ENCODE assay signal across 8 cellular contexts in genomic region chr16:30659507-30660423, GRCh38. TPM values are rescaled to one million over a fixed set of nuclear protein-coding genes. Genes with fewer than 3 reads are reported as not detected.
DNase-seq lines count a peak whose midpoint lies in the region; ATAC-seq and TF ChIP-seq lines count a peak whose summit lies in the region.

No MANE protein-coding gene starts in this region.

- H3K9me3 ChIP-seq in esophagus (ENCODE audit: control insufficient read depth in 2 of 2, insufficient read depth in 1 of 2, low read depth in 1 of 2, low read length in 1 of 2) = no peaks in the 10 kb centered on the region

- H3K36me3 ChIP-seq in BJ (ENCODE audit: control insufficient read depth, insufficient read depth, low read length) (peaks cover 33% of the 10 kb centered on the region), esophagus (ENCODE audit: control insufficient read depth in 2 of 2, insufficient read depth in 2 of 2, low read length in 1 of 2) (peaks cover 21 to 37% of the 10 kb centered on the region in 2 donors)

- H3K9me3 Mint-ChIP-seq in IgD-negative memory B cell (no peaks in the 10 kb centered on the region), nephron progenitor cell (no peaks in the 10 kb centered on the region), type B pancreatic cell (no peaks in the 10 kb centered on the region)
- no peaks in the 10 kb centered on the region for H3K9me3 Mint-ChIP-seq in activated CD8-positive, alpha-beta memory T cell treated with anti-CD3 and anti-CD28 coated beads, Interleukin-2, amount 10 ng/mL, durations not matched to agents 7 days and 5 days (ENCODE audit: low read depth)

- peak overlapping the region; percentile 90 for H3K4me3 ChIP-seq in BJ (ENCODE audit: low read depth, low read length)
- peak overlapping the region; percentile 83 to 92 for H3K4me3 ChIP-seq in esophagus (ENCODE audit: low read depth in 1 of 2, low read length in 2 of 2)

- DNase-seq in BJ (ENCODE audit: low read depth) = no peak
- peak; percentile 70 for DNase-seq in activated CD8-positive, alpha-beta memory T cell treated with anti-CD3 and anti-CD28 coated beads, Interleukin-2, amount 10 ng/mL, durations not matched to agents 7 days and 5 days
- DNase-seq in nephron progenitor cell = peak; percentile 74
- no peak for DNase-seq in type B pancreatic cell (ENCODE audit: extremely low spot score, unreplicated experiment)
- DNase-seq in 8988T = no peak

- ATAC-seq in activated CD8-positive, alpha-beta memory T cell treated with anti-CD3 and anti-CD28 coated beads, Interleukin-2, amount 10 ng/mL, durations not matched to agents 7 days and 5 days = no peak
- ATAC-seq in HG03175 (IDR thresholded peaks at IDR 0.05; ENCODE audit: unreplicated experiment) = no peak

- peak overlapping the region; percentile 88 to 93 (median 92) for H3K4me3 Mint-ChIP-seq in IgD-negative memory B cell
- peak overlapping the region; percentile 83 for H3K4me3 Mint-ChIP-seq in activated CD8-positive, alpha-beta memory T cell treated with anti-CD3 and anti-CD28 coated beads, Interleukin-2, amount 10 ng/mL, durations not matched to agents 7 days and 5 days
- peak overlapping the region; percentile 79 for H3K4me3 Mint-ChIP-seq in nephron progenitor cell
- peak overlapping the region; percentile 84 for H3K4me3 Mint-ChIP-seq in type B pancreatic cell

- CTCF ChIA-PET in BJ (lab: Yijun Ruan, JAX) = interaction anchor here (0.5 to 4.6 kb wide), 9 partner anchors 9 to 596 kb away, joined by 3 to 43 read pairs (median 4); partner anchors contain the start of gene PRR14
- CTCF ChIA-PET in activated CD8-positive, alpha-beta memory T cell treated with anti-CD3 and anti-CD28 coated beads, Interleukin-2, amount 10 ng/mL, durations not matched to agents 7 days and 5 days (lab: Charles Lee) = interaction anchor here (0.6 to 4.8 kb wide), 16 partner anchors 10 to 289 kb away, joined by 3 to 69 read pairs (median 4); partner anchors contain the start of genes PHKG2, PRR14 and ZNF771

- H3K27ac Mint-ChIP-seq in IgD-negative memory B cell (peak overlapping the region; percentile 95 to 99 (median 96)), nephron progenitor cell (peak overlapping the region; percentile 19), type B pancreatic cell (peak overlapping the region; percentile 52)
- H3K27ac Mint-ChIP-seq in activated CD8-positive, alpha-beta memory T cell treated with anti-CD3 and anti-CD28 coated beads, Interleukin-2, amount 10 ng/mL, durations not matched to agents 7 days and 5 days = peak overlapping the region; percentile 85

- H3K27ac ChIP-seq in esophagus (ENCODE audit: low read depth in 2 of 2, low read length in 1 of 2) = peak overlapping the region; percentile 98 to 100

- whole genome bisulfite sequencing in esophagus, 2 donors = 0 to 1% methylated on average over 60 to 84 of the region's 84 CpGs

- H3K4me1 ChIP-seq in esophagus (ENCODE audit: control insufficient read depth in 2 of 2, insufficient read depth in 2 of 2, low read length in 1 of 2) = peaks cover 6 to 13% of the 10 kb centered on the region in 2 donors

- H3K27me3 ChIP-seq in BJ (ENCODE audit: control insufficient read depth, insufficient read depth, low read length) (no peaks in the 10 kb centered on the region), esophagus (ENCODE audit: control insufficient read depth in 1 of 2, insufficient read depth in 2 of 2, low read length in 2 of 2) (no peaks in the 10 kb centered on the region)

- no peak for TF ChIP-seq CTCF in BJ (IDR thresholded peaks at IDR 0.05; ENCODE audit: insufficient read depth, low read depth, low read length)
- TF ChIP-seq CTCF in nephron progenitor cell (IDR thresholded peaks at IDR 0.05) = no peak
- TF ChIP-seq CTCF in type B pancreatic cell (conservative IDR thresholded peaks at IDR 0.05) = no peak

- H3K4me1 Mint-ChIP-seq in IgD-negative memory B cell = peaks cover 22 to 34% (median 24%) of the 10 kb centered on the region in 3 donors
- peaks cover 52% of the 10 kb centered on the region for H3K4me1 Mint-ChIP-seq in activated CD8-positive, alpha-beta memory T cell treated with anti-CD3 and anti-CD28 coated beads, Interleukin-2, amount 10 ng/mL, durations not matched to agents 7 days and 5 days
- peaks cover 45% of the 10 kb centered on the region for H3K4me1 Mint-ChIP-seq in nephron progenitor cell
- H3K4me1 Mint-ChIP-seq in type B pancreatic cell (ENCODE audit: unreplicated experiment) = peaks cover 30% of the 10 kb centered on the region

- H3K27me3 Mint-ChIP-seq in IgD-negative memory B cell (no peaks in the 10 kb centered on the region), nephron progenitor cell (ENCODE audit: low read depth, poor library complexity) (peaks cover 2% of the 10 kb centered on the region), type B pancreatic cell (no peaks in the 10 kb centered on the region)
- no peaks in the 10 kb centered on the region for H3K27me3 Mint-ChIP-seq in activated CD8-positive, alpha-beta memory T cell treated with anti-CD3 and anti-CD28 coated beads, Interleukin-2, amount 10 ng/mL, durations not matched to agents 7 days and 5 days

- H3K36me3 Mint-ChIP-seq in IgD-negative memory B cell = peaks cover 3% of the 10 kb centered on the region
- peaks cover 46% of the 10 kb centered on the region for H3K36me3 Mint-ChIP-seq in activated CD8-positive, alpha-beta memory T cell treated with anti-CD3 and anti-CD28 coated beads, Interleukin-2, amount 10 ng/mL, durations not matched to agents 7 days and 5 days
- peaks cover 46% of the 10 kb centered on the region for H3K36me3 Mint-ChIP-seq in nephron progenitor cell (ENCODE audit: low read depth)
- H3K36me3 Mint-ChIP-seq in type B pancreatic cell = peaks cover 12% of the 10 kb centered on the region

- POLR2A ChIA-PET in BJ (lab: Charles Lee) = interaction anchor here (0.5 to 0.8 kb wide), 3 partner anchors 26 to 595 kb away, joined by 3 to 16 read pairs (median 4); no protein-coding TSS in a partner anchor

RNA-seq across cellular contexts. Expression of gene FBRS, which starts 1.5 kb away (rescaled TPM):
- polyA plus RNA-seq in BJ (2011; rRNA removed) (7.8 and 9.4 TPM in 2 replicates), IgD-negative memory B cell (7.1 TPM), esophagus (10 to 100 TPM; 43.5 to 84.8 TPM)
- polyA minus RNA-seq in BJ (2011; rRNA and poly(A)+ RNA removed) = 14.9 and 15.3 TPM in 2 replicates
- 100 to 1,000 TPM; 102 to 142 TPM for total RNA-seq in activated CD8-positive, alpha-beta memory T cell treated with anti-CD3 and anti-CD28 coated beads, Interleukin-2, amount 10 ng/mL, durations not matched to agents 7 days and 5 days
- 77.3 and 78.2 TPM in 2 replicates for total RNA-seq in type B pancreatic cell (ENCODE audit: low replicate concordance)

RNA-seq across cellular contexts. Expression of gene PRR14, which starts 9.0 kb away (rescaled TPM):
- polyA plus RNA-seq in BJ (2011; rRNA removed) (5.2 TPM in 2 replicates), IgD-negative memory B cell (27.6 TPM), esophagus (10 to 100 TPM; 26.8 to 51.8 TPM)
- 2.9 and 3.8 TPM in 2 replicates for polyA minus RNA-seq in BJ (2011; rRNA and poly(A)+ RNA removed)
- 100 to 1,000 TPM; 111 to 116 TPM for total RNA-seq in activated CD8-positive, alpha-beta memory T cell treated with anti-CD3 and anti-CD28 coated beads, Interleukin-2, amount 10 ng/mL, durations not matched to agents 7 days and 5 days
- total RNA-seq in type B pancreatic cell (ENCODE audit: low replicate concordance) = 41.1 and 45.0 TPM in 2 replicates

RNA-seq across cellular contexts. Expression of gene SRCAP, which starts 39.2 kb away (rescaled TPM):
- polyA plus RNA-seq in BJ (2011; rRNA removed) = 3.2 and 4.4 TPM in 2 replicates
- polyA minus RNA-seq in BJ (2011; rRNA and poly(A)+ RNA removed) = 11.4 and 23.2 TPM in 2 replicates
- polyA plus RNA-seq in IgD-negative memory B cell = 32.6 TPM
- 10 to 100 TPM; 86.3 to 93.3 TPM for total RNA-seq in activated CD8-positive, alpha-beta memory T cell treated with anti-CD3 and anti-CD28 coated beads, Interleukin-2, amount 10 ng/mL, durations not matched to agents 7 days and 5 days
- 10 to 100 TPM in 1 of 2 donors, 1 to 10 TPM in 1; 4.9 to 20.9 TPM for polyA plus RNA-seq in esophagus
- total RNA-seq in type B pancreatic cell (ENCODE audit: low replicate concordance) = 62.8 and 73.5 TPM in 2 replicates

RNA-seq across cellular contexts. Expression of gene ZNF689, which starts 49.6 kb away (rescaled TPM):
- polyA plus RNA-seq in BJ (2011; rRNA removed) (3.6 and 4.1 TPM in 2 replicates), IgD-negative memory B cell (12.8 TPM), esophagus (1 to 10 TPM; 1.3 to 2.0 TPM)
- polyA minus RNA-seq in BJ (2011; rRNA and poly(A)+ RNA removed) = 4.9 and 10.9 TPM in 2 replicates
- total RNA-seq in activated CD8-positive, alpha-beta memory T cell treated with anti-CD3 and anti-CD28 coated beads, Interleukin-2, amount 10 ng/mL, durations not matched to agents 7 days and 5 days = 10 to 100 TPM; 12.2 to 15.3 TPM
- total RNA-seq in type B pancreatic cell (ENCODE audit: low replicate concordance) = 8.1 and 14.9 TPM in 2 replicates

Comparison
In these comparisons a context has a peak if more than half of its experiments do, and no peak if none do; other contexts are left out.
1. DNase-seq: peak in activated CD8-positive, alpha-beta memory T cell treated with anti-CD3 and anti-CD28 coated beads, Interleukin-2, amount 10 ng/mL, durations not matched to agents 7 days and 5 days (single experiment) and nephron progenitor cell (single experiment); none in BJ (single experiment), type B pancreatic cell (single experiment) and 8988T (single experiment).
2. H3K27ac Mint-ChIP-seq: peak in every context shown above with its lines; median percentile 96 in IgD-negative memory B cell; 85 in activated CD8-positive, alpha-beta memory T cell treated with anti-CD3 and anti-CD28 coated beads, Interleukin-2, amount 10 ng/mL, durations not matched to agents 7 days and 5 days; 52 in type B pancreatic cell; 19 in nephron progenitor cell.
3. Peak in every context shown above with its lines, with median percentiles within 50 percentile points of each other: H3K4me3 Mint-ChIP-seq.